In genomic region chr5:52800394-52801213, GRCh38 we compare ENCODE assay signal across 1 cellular context.
TF ChIP-seq lines count a peak whose summit lies in the region.

No MANE protein-coding gene starts in this region.

TF ChIP-seq in HEK293, 187 proteins besides CTCF, POLR2A, EP300 and RAD21 (continued from another document):
- TF ChIP-seq HIC1 (tag by site-specific recombination; IDR thresholded peaks at IDR 0.05) (no peak; the same call in 1 of the 2 replicates), ZBTB8A (tag by site-specific recombination; IDR thresholded peaks at IDR 0.05) (0 out of 2 replicates have a peak, but pooled peaks have one; percentile 33), KLF8 (tag by site-specific recombination; IDR thresholded peaks at IDR 0.05) (peak; percentile 9; the same call in 1 of the 2 replicates), ZXDB (tag by site-specific recombination; IDR thresholded peaks at IDR 0.05) (peak; percentile 49), ZNF600 (tag by site-specific recombination; IDR thresholded peaks at IDR 0.05) (peak; percentile 64), ZNF585B (tag by site-specific recombination; IDR thresholded peaks at IDR 0.05) (no peak), ZFHX2 (tag by site-specific recombination; conservative IDR thresholded peaks at IDR 0.05) (peak; percentile 83), ZNF501 (tag by site-specific recombination; IDR thresholded peaks at IDR 0.05) (0 out of 2 replicates have a peak, but pooled peaks have one; percentile 70), GFI1B (tag by site-specific recombination; IDR thresholded peaks at IDR 0.05) (no peak), ZNF654 (tag by site-specific recombination; IDR thresholded peaks at IDR 0.05; ENCODE audit: low read depth) (no peak), SP7 (tag by site-specific recombination; IDR thresholded peaks at IDR 0.05) (peak; percentile 38; the same call in 1 of the 2 replicates), SCRT1 (tag by site-specific recombination; IDR thresholded peaks at IDR 0.05; ENCODE audit: borderline replicate concordance) (peak; percentile 75; the same call in 1 of the 2 replicates), ZNF48 (tag by site-specific recombination; IDR thresholded peaks at IDR 0.05) (no peak), ZNF202 (tag by site-specific recombination; IDR thresholded peaks at IDR 0.05; ENCODE audit: borderline replicate concordance) (no peak)
- TF ChIP-seq, protein P1, sequence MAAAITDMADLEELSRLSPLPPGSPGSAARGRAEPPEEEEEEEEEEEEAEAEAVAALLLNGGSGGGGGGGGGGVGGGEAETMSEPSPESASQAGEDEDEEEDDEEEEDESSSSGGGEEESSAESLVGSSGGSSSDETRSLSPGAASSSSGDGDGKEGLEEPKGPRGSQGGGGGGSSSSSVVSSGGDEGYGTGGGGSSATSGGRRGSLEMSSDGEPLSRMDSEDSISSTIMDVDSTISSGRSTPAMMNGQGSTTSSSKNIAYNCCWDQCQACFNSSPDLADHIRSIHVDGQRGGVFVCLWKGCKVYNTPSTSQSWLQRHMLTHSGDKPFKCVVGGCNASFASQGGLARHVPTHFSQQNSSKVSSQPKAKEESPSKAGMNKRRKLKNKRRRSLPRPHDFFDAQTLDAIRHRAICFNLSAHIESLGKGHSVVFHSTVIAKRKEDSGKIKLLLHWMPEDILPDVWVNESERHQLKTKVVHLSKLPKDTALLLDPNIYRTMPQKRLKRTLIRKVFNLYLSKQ (tag by site-specific recombination; IDR thresholded peaks at IDR 0.05; ENCODE audit: borderline replicate concordance): no peak
